Comparison of ENCODE assay signal across 1 cellular context in the genomic region with DNA sequence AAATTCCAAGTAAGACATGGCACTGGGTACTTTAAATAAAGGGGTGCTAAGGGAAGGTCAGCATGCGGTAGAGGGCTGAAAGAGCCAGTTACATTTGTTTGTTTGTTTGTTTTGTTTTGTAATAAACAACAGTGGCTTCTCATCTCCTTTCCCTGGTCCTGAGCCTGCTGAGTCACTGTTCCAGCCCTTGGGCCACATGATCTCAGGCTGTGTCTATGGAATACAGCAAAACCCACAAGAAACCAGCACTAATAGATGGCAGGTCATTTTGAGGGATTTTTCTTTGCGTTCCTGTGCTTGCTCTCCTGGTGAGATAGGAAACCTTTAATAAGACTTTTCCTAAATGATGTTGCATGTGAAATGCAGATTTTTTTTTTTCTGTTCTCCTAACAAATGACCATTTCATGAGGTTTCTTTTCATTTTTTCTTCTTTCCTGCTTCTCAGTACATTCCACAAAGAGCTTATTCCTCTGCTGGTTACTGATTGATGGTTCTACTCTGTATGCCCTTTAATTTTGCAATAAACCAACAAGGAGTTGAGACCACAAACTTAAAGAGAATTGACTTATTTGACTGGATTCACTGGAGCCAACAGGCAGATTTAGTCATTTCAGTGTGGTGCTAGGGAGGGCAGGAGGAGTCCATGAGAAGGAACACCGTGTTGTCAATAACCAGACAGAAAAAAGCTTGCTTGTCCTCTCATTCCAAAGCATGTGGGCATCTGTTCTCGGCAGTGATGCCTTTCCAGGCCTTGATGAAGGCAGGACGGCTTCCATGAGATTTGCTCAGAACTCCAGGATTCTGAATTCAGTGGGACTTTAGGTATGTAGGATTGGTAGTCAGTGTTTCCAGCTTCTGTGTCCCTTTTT.
TF ChIP-seq lines count a peak whose summit lies in the region.

No MANE protein-coding gene starts in this region.

TF ChIP-seq in K562, 482 proteins besides CTCF, POLR2A, EP300 and RAD21 (continued from another document):
- TF ChIP-seq, protein P1, sequence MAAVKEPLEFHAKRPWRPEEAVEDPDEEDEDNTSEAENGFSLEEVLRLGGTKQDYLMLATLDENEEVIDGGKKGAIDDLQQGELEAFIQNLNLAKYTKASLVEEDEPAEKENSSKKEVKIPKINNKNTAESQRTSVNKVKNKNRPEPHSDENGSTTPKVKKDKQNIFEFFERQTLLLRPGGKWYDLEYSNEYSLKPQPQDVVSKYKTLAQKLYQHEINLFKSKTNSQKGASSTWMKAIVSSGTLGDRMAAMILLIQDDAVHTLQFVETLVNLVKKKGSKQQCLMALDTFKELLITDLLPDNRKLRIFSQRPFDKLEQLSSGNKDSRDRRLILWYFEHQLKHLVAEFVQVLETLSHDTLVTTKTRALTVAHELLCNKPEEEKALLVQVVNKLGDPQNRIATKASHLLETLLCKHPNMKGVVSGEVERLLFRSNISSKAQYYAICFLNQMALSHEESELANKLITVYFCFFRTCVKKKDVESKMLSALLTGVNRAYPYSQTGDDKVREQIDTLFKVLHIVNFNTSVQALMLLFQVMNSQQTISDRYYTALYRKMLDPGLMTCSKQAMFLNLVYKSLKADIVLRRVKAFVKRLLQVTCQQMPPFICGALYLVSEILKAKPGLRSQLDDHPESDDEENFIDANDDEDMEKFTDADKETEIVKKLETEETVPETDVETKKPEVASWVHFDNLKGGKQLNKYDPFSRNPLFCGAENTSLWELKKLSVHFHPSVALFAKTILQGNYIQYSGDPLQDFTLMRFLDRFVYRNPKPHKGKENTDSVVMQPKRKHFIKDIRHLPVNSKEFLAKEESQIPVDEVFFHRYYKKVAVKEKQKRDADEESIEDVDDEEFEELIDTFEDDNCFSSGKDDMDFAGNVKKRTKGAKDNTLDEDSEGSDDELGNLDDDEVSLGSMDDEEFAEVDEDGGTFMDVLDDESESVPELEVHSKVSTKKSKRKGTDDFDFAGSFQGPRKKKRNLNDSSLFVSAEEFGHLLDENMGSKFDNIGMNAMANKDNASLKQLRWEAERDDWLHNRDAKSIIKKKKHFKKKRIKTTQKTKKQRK (IDR thresholded peaks at IDR 0.05; ENCODE audit: borderline replicate concordance, low read depth, low read length), result no peak
- no peak for TF ChIP-seq TFAM (CRISPR knock-in tag; conservative IDR thresholded peaks at IDR 0.05)
- TF ChIP-seq ATF7 (IDR thresholded peaks at IDR 0.05), result no peak
- TF ChIP-seq EGR1 (conservative IDR thresholded peaks at IDR 0.05), result no peak
- TF ChIP-seq GTF2A2 (tag; IDR thresholded peaks at IDR 0.05), result no peak
- TF ChIP-seq MAFF (IDR thresholded peaks at IDR 0.05; ENCODE audit: low read length), result peak; percentile 65; the same call in 1 of the 2 replicates
- TF ChIP-seq ELF4 (CRISPR knock-in tag; IDR thresholded peaks at IDR 0.05), result no peak
- no peak for TF ChIP-seq MCM2 (IDR thresholded peaks at IDR 0.05; ENCODE audit: low read depth)
- no peak for TF ChIP-seq THRAP3 (IDR thresholded peaks at IDR 0.05; ENCODE audit: borderline replicate concordance)
- TF ChIP-seq, protein P2, sequence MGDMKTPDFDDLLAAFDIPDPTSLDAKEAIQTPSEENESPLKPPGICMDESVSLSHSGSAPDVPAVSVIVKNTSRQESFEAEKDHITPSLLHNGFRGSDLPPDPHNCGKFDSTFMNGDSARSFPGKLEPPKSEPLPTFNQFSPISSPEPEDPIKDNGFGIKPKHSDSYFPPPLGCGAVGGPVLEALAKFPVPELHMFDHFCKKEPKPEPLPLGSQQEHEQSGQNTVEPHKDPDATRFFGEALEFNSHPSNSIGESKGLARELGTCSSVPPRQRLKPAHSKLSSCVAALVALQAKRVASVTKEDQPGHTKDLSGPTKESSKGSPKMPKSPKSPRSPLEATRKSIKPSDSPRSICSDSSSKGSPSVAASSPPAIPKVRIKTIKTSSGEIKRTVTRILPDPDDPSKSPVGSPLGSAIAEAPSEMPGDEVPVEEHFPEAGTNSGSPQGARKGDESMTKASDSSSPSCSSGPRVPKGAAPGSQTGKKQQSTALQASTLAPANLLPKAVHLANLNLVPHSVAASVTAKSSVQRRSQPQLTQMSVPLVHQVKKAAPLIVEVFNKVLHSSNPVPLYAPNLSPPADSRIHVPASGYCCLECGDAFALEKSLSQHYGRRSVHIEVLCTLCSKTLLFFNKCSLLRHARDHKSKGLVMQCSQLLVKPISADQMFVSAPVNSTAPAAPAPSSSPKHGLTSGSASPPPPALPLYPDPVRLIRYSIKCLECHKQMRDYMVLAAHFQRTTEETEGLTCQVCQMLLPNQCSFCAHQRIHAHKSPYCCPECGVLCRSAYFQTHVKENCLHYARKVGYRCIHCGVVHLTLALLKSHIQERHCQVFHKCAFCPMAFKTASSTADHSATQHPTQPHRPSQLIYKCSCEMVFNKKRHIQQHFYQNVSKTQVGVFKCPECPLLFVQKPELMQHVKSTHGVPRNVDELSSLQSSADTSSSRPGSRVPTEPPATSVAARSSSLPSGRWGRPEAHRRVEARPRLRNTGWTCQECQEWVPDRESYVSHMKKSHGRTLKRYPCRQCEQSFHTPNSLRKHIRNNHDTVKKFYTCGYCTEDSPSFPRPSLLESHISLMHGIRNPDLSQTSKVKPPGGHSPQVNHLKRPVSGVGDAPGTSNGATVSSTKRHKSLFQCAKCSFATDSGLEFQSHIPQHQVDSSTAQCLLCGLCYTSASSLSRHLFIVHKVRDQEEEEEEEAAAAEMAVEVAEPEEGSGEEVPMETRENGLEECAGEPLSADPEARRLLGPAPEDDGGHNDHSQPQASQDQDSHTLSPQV (IDR thresholded peaks at IDR 0.05), result peak; percentile 52; the same call in 1 of the 2 replicates
- TF ChIP-seq, protein P3, sequence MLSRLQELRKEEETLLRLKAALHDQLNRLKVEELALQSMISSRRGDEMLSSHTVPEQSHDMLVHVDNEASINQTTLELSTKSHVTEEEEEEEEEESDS (CRISPR knock-in tag; IDR thresholded peaks at IDR 0.05), result no peak
- TF ChIP-seq MAFG (tag; conservative IDR thresholded peaks at IDR 0.05), result peak; percentile 83
- no peak for TF ChIP-seq ZNF165 (CRISPR knock-in tag; IDR thresholded peaks at IDR 0.05; ENCODE audit: borderline replicate concordance)
- TF ChIP-seq JUND (IDR thresholded peaks at IDR 0.05; ENCODE audit: borderline replicate concordance, low read depth, low read length), result peak; percentile 47; the same call in 1 of the 2 replicates
- peak; percentile 20; the same call in 2 of the 3 replicates for TF ChIP-seq JUND (tag; IDR thresholded peaks at IDR 0.05; ENCODE audit: borderline replicate concordance, low read depth, low read length)
- TF ChIP-seq C11orf30 (IDR thresholded peaks at IDR 0.05; ENCODE audit: low read depth), result peak; percentile 79
- TF ChIP-seq ZNF445 (CRISPR knock-in tag; IDR thresholded peaks at IDR 0.05; ENCODE audit: low read depth), result no peak
- no peak for TF ChIP-seq EHMT2 (IDR thresholded peaks at IDR 0.05)
- TF ChIP-seq, protein P4, sequence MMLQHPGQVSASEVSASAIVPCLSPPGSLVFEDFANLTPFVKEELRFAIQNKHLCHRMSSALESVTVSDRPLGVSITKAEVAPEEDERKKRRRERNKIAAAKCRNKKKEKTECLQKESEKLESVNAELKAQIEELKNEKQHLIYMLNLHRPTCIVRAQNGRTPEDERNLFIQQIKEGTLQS (IDR thresholded peaks at IDR 0.05), result 0 out of 2 replicates have a peak, but pooled peaks have one; percentile 23
- TF ChIP-seq, protein P4 (CRISPR knock-in tag; conservative IDR thresholded peaks at IDR 0.05), result no peak
- 0 out of 2 replicates have a peak, but pooled peaks have one; percentile 31 for TF ChIP-seq SMARCE1 (IDR thresholded peaks at IDR 0.05)
- TF ChIP-seq, protein P5, sequence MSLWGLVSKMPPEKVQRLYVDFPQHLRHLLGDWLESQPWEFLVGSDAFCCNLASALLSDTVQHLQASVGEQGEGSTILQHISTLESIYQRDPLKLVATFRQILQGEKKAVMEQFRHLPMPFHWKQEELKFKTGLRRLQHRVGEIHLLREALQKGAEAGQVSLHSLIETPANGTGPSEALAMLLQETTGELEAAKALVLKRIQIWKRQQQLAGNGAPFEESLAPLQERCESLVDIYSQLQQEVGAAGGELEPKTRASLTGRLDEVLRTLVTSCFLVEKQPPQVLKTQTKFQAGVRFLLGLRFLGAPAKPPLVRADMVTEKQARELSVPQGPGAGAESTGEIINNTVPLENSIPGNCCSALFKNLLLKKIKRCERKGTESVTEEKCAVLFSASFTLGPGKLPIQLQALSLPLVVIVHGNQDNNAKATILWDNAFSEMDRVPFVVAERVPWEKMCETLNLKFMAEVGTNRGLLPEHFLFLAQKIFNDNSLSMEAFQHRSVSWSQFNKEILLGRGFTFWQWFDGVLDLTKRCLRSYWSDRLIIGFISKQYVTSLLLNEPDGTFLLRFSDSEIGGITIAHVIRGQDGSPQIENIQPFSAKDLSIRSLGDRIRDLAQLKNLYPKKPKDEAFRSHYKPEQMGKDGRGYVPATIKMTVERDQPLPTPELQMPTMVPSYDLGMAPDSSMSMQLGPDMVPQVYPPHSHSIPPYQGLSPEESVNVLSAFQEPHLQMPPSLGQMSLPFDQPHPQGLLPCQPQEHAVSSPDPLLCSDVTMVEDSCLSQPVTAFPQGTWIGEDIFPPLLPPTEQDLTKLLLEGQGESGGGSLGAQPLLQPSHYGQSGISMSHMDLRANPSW (CRISPR knock-in tag; IDR thresholded peaks at IDR 0.05), result no peak
- TF ChIP-seq, protein P6, sequence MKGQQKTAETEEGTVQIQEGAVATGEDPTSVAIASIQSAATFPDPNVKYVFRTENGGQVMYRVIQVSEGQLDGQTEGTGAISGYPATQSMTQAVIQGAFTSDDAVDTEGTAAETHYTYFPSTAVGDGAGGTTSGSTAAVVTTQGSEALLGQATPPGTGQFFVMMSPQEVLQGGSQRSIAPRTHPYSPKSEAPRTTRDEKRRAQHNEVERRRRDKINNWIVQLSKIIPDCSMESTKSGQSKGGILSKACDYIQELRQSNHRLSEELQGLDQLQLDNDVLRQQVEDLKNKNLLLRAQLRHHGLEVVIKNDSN (CRISPR knock-in tag; IDR thresholded peaks at IDR 0.05), result peak; percentile 56; the same call in 1 of the 2 replicates
- TF ChIP-seq ZNF79 (CRISPR knock-in tag; IDR thresholded peaks at IDR 0.05; ENCODE audit: low read depth), result no peak
- TF ChIP-seq KDM2B (CRISPR knock-in tag; IDR thresholded peaks at IDR 0.05), result no peak
- TF ChIP-seq, protein P7, sequence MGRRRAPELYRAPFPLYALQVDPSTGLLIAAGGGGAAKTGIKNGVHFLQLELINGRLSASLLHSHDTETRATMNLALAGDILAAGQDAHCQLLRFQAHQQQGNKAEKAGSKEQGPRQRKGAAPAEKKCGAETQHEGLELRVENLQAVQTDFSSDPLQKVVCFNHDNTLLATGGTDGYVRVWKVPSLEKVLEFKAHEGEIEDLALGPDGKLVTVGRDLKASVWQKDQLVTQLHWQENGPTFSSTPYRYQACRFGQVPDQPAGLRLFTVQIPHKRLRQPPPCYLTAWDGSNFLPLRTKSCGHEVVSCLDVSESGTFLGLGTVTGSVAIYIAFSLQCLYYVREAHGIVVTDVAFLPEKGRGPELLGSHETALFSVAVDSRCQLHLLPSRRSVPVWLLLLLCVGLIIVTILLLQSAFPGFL (CRISPR knock-in tag; IDR thresholded peaks at IDR 0.05), result no peak
- no peak for TF ChIP-seq NR2C2 (CRISPR knock-in tag; IDR thresholded peaks at IDR 0.05)
- 0 out of 2 replicates have a peak, but pooled peaks have one; percentile 13 for TF ChIP-seq NR2C2 (tag; IDR thresholded peaks at IDR 0.05)
- TF ChIP-seq ZNF316 (IDR thresholded peaks at IDR 0.05), result peak; percentile 62
- TF ChIP-seq, protein P8, sequence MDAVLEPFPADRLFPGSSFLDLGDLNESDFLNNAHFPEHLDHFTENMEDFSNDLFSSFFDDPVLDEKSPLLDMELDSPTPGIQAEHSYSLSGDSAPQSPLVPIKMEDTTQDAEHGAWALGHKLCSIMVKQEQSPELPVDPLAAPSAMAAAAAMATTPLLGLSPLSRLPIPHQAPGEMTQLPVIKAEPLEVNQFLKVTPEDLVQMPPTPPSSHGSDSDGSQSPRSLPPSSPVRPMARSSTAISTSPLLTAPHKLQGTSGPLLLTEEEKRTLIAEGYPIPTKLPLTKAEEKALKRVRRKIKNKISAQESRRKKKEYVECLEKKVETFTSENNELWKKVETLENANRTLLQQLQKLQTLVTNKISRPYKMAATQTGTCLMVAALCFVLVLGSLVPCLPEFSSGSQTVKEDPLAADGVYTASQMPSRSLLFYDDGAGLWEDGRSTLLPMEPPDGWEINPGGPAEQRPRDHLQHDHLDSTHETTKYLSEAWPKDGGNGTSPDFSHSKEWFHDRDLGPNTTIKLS (IDR thresholded peaks at IDR 0.05; ENCODE audit: borderline replicate concordance, low read depth), result no peak
- no peak for TF ChIP-seq POLR2H (tag; IDR thresholded peaks at IDR 0.05; ENCODE audit: low read depth)
- TF ChIP-seq GTF2F1 (IDR thresholded peaks at IDR 0.05; ENCODE audit: low read depth, low read length), result no peak
- no peak for TF ChIP-seq MBD2 (IDR thresholded peaks at IDR 0.05; ENCODE audit: borderline replicate concordance, low read depth)
- no peak for TF ChIP-seq POLR2G (IDR thresholded peaks at IDR 0.05; ENCODE audit: low read depth, low read length)
- 0 out of 2 replicates have a peak, but pooled peaks have one; percentile 45 for TF ChIP-seq BACH1 (tag; IDR thresholded peaks at IDR 0.05)
- TF ChIP-seq CREM (IDR thresholded peaks at IDR 0.05; ENCODE audit: low read depth), result no peak
- TF ChIP-seq, protein P9, sequence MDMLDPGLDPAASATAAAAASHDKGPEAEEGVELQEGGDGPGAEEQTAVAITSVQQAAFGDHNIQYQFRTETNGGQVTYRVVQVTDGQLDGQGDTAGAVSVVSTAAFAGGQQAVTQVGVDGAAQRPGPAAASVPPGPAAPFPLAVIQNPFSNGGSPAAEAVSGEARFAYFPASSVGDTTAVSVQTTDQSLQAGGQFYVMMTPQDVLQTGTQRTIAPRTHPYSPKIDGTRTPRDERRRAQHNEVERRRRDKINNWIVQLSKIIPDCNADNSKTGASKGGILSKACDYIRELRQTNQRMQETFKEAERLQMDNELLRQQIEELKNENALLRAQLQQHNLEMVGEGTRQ (CRISPR knock-in tag; IDR thresholded peaks at IDR 0.05), result peak; percentile 49
- TF ChIP-seq KAT2B (IDR thresholded peaks at IDR 0.05; ENCODE audit: low read depth, low read length), result no peak
- 0 out of 2 replicates have a peak, but pooled peaks have one; percentile 58 for TF ChIP-seq ZNF766 (CRISPR knock-in tag; conservative IDR thresholded peaks at IDR 0.05)
- TF ChIP-seq TEAD2 (tag; IDR thresholded peaks at IDR 0.05), result no peak
- TF ChIP-seq, protein P10, sequence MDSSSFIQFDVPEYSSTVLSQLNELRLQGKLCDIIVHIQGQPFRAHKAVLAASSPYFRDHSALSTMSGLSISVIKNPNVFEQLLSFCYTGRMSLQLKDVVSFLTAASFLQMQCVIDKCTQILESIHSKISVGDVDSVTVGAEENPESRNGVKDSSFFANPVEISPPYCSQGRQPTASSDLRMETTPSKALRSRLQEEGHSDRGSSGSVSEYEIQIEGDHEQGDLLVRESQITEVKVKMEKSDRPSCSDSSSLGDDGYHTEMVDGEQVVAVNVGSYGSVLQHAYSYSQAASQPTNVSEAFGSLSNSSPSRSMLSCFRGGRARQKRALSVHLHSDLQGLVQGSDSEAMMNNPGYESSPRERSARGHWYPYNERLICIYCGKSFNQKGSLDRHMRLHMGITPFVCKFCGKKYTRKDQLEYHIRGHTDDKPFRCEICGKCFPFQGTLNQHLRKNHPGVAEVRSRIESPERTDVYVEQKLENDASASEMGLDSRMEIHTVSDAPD (CRISPR knock-in tag; IDR thresholded peaks at IDR 0.05), result no peak
